In the genomic region with DNA sequence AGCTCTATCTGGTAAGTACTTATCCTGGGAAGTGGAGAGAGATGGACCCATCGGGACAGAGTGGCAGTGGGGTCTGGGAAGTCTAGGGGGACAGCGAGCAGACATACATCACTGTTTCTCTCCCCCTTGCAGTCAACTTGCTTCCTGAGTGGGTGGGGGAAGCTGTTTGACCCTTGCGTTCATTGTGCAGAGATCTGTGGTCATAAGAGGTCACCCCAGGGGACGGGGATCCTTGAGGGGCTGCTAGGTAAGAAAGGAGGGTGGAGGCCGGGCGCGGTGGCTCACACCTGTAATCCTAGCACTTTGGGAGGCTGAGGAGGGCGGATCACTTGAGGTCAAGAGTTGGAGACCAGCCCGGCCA, we compare ENCODE assay signal across 14 cellular contexts. TPM values are rescaled to one million over a fixed set of nuclear protein-coding genes. Genes with fewer than 3 reads are reported as not detected.
A peak's percentile ranks its signal among the peaks of the same experiment; 100 is the strongest.
DNase-seq lines count a peak whose midpoint lies in the region; ATAC-seq and TF ChIP-seq lines count a peak whose summit lies in the region.
"Had no signal": no experiment of that assay in that cellular context is flagged by ENCODE, and none has a peak within 500 bp of the region (broad histone marks: within the 10 kb centered on the region; RNA-seq: fewer than 3 reads in every experiment).

No MANE protein-coding gene starts in this region.

- H3K27me3 ChIP-seq in HL-60 (ENCODE audit: insufficient read depth, poor library complexity, severe bottlenecking): no peaks in the 10 kb centered on the region

- DNase-seq in SIG-M5 treated with dmso at 0.1 percent for 504 hours (lab: John Stamatoyannopoulos, UW; ENCODE audit: unreplicated experiment) (peak; percentile 69), SIG-M5 (lab: John Stamatoyannopoulos, UW) (no peak), HL-60 (ENCODE audit: low read depth in 1 of 2, low spot score in 1 of 2) (no peak), posterior vena cava (ENCODE audit: low spot score) (peak; percentile 60), midbrain (lab: John Stamatoyannopoulos, UW) (no peak)
- no peak for DNase-seq in activated naive CD8-positive, alpha-beta T cell treated with anti-CD3 and anti-CD28 coated beads for 36 hours
- DNase-seq: COR-L47, kidney glomerular epithelial cell, NCI-H2029, nephron progenitor cell, trophoblast cell had no signal

- peak overlapping the region; percentile 96 for H3K27ac ChIP-seq in HL-60 (replicated peaks)
- H3K27ac ChIP-seq: 22Rv1 had no signal

- ATAC-seq in GM19351 (IDR thresholded peaks at IDR 0.05; ENCODE audit: unreplicated experiment) (no peak), HG02571 (IDR thresholded peaks at IDR 0.05; ENCODE audit: unreplicated experiment) (no peak)

- peaks cover 47% of the 10 kb centered on the region for H3K4me1 Mint-ChIP-seq in activated naive CD8-positive, alpha-beta T cell treated with anti-CD3 and anti-CD28 coated beads for 36 hours

- H3K9me3 Mint-ChIP-seq in activated naive CD8-positive, alpha-beta T cell treated with anti-CD3 and anti-CD28 coated beads for 36 hours: peaks cover 8% of the 10 kb centered on the region

- peak overlapping the region; percentile 80 for H3K4me3 Mint-ChIP-seq in activated naive CD8-positive, alpha-beta T cell treated with anti-CD3 and anti-CD28 coated beads for 36 hours
- H3K4me3 Mint-ChIP-seq: nephron progenitor cell had no signal

- H3K27me3 Mint-ChIP-seq in activated naive CD8-positive, alpha-beta T cell treated with anti-CD3 and anti-CD28 coated beads for 36 hours: no peaks in the 10 kb centered on the region

- TF ChIP-seq CTCF in HL-60 (IDR thresholded peaks at IDR 0.05; ENCODE audit: insufficient read depth, low read length): no peak

- intact Hi-C loops in posterior vena cava (cut with DNase I): no loop called here

- H3K27ac Mint-ChIP-seq in activated naive CD8-positive, alpha-beta T cell treated with anti-CD3 and anti-CD28 coated beads for 36 hours: peak overlapping the region; percentile 93
- H3K27ac Mint-ChIP-seq: nephron progenitor cell had no signal

- peaks cover 22% of the 10 kb centered on the region for H3K36me3 Mint-ChIP-seq in activated naive CD8-positive, alpha-beta T cell treated with anti-CD3 and anti-CD28 coated beads for 36 hours

- H3K4me3 ChIP-seq in HL-60 (replicated peaks; ENCODE audit: insufficient read depth, low read length): peak overlapping the region; percentile 58

RNA-seq across cellular contexts. Expression of gene ARHGEF18, which starts 0.5 kb away (rescaled TPM):
- total RNA-seq in activated naive CD8-positive, alpha-beta T cell treated with anti-CD3 and anti-CD28 coated beads for 36 hours: 10 to 100 TPM; 26.3 to 30.8 TPM
- 10 to 100 TPM; 17.6 to 19.9 TPM for total RNA-seq in posterior vena cava

RNA-seq across cellular contexts. Expression of gene INSR, which starts 55.0 kb away (rescaled TPM):
- total RNA-seq in activated naive CD8-positive, alpha-beta T cell treated with anti-CD3 and anti-CD28 coated beads for 36 hours: 1 to 10 TPM; 1.2 to 1.4 TPM
- total RNA-seq in posterior vena cava: 10 to 100 TPM; 47.5 to 63.0 TPM

Comparison
In these comparisons a context has a peak if more than half of its experiments do, and no peak if none do; other contexts are left out.
1. DNase-seq: peak in SIG-M5 treated with dmso at 0.1 percent for 504 hours (single experiment) and posterior vena cava (single experiment); none in SIG-M5 (single experiment), HL-60 (0 of 2), activated naive CD8-positive, alpha-beta T cell treated with anti-CD3 and anti-CD28 coated beads for 36 hours (single experiment) and midbrain (single experiment).
2. RNA of gene INSR, which starts 55.0 kb away (total RNA-seq): 47.5 to 63.0 TPM in posterior vena cava; 1.2 to 1.4 TPM in activated naive CD8-positive, alpha-beta T cell treated with anti-CD3 and anti-CD28 coated beads for 36 hours; every median in the first group is over 10 times any median in the second.